ENCODE assay signal across 1 cellular context in genomic region chr19:45860359-45861259, GRCh38.
TF ChIP-seq lines count a peak whose summit lies in the region.

No MANE protein-coding gene starts in this region.

TF ChIP-seq in GM12878, 131 proteins besides CTCF, POLR2A, EP300 and RAD21:
- no peak for TF ChIP-seq SMAD1 (IDR thresholded peaks at IDR 0.05; ENCODE audit: low read depth, partially characterized antibody)
